ENCODE assay signal across 1 cellular context in genomic region chr12:55743131-55743921, GRCh38.
A peak's percentile ranks its signal among the peaks of the same experiment; 100 is the strongest.
TF ChIP-seq lines count a peak whose summit lies in the region.

No MANE protein-coding gene starts in this region.

TF ChIP-seq in HEK293, 187 proteins besides CTCF, POLR2A, EP300 and RAD21 (continued from another document and continues in another):
- TF ChIP-seq ZNF341 (tag by site-specific recombination; IDR thresholded peaks at IDR 0.05; ENCODE audit: low read depth) (no peak), ZNF169 (tag by site-specific recombination; IDR thresholded peaks at IDR 0.05) (no peak), ZEB2 (tag by site-specific recombination; IDR thresholded peaks at IDR 0.05) (0 out of 2 replicates have a peak, but pooled peaks have one; percentile 24), TCF7L2 (IDR thresholded peaks at IDR 0.05; ENCODE audit: borderline replicate concordance, low read depth, low read length) (no peak), ZFP69B (tag by site-specific recombination; IDR thresholded peaks at IDR 0.05) (no peak), ZNF223 (tag by site-specific recombination; IDR thresholded peaks at IDR 0.05) (no peak), ZNF843 (tag by site-specific recombination; IDR thresholded peaks at IDR 0.05) (no peak), OVOL3 (tag by site-specific recombination; IDR thresholded peaks at IDR 0.05) (no peak), ZNF510 (tag by site-specific recombination; IDR thresholded peaks at IDR 0.05; ENCODE audit: insufficient replicate concordance) (no peak), KLF17 (tag by site-specific recombination; IDR thresholded peaks at IDR 0.05) (no peak), REPIN1 (tag by site-specific recombination; IDR thresholded peaks at IDR 0.05; ENCODE audit: low read depth) (no peak), ZNF24 (tag by site-specific recombination; IDR thresholded peaks at IDR 0.05) (peak; percentile 22; the same call in 1 of the 2 replicates), ZNF600 (tag by site-specific recombination; IDR thresholded peaks at IDR 0.05) (peak; percentile 70; the same call in 1 of the 2 replicates), WT1 (tag by site-specific recombination; IDR thresholded peaks at IDR 0.05) (no peak), ZNF837 (tag by site-specific recombination; IDR thresholded peaks at IDR 0.05) (no peak), ZNF202 (tag by site-specific recombination; IDR thresholded peaks at IDR 0.05; ENCODE audit: borderline replicate concordance) (no peak), HOXC10 (CRISPR knock-in tag; IDR thresholded peaks at IDR 0.05) (no peak), ZNF37A (tag by site-specific recombination; IDR thresholded peaks at IDR 0.05) (no peak), PRDM1 (tag by site-specific recombination; IDR thresholded peaks at IDR 0.05) (no peak), SP7 (tag by site-specific recombination; IDR thresholded peaks at IDR 0.05) (no peak; the same call in 1 of the 2 replicates), PBX3 (CRISPR knock-in tag; IDR thresholded peaks at IDR 0.05) (0 out of 2 replicates have a peak, but pooled peaks have one; percentile 22), ZNF654 (tag by site-specific recombination; IDR thresholded peaks at IDR 0.05; ENCODE audit: low read depth) (no peak), GFI1B (tag by site-specific recombination; IDR thresholded peaks at IDR 0.05) (no peak), ZNF548 (tag by site-specific recombination; IDR thresholded peaks at IDR 0.05) (no peak), ZBTB48 (tag by site-specific recombination; IDR thresholded peaks at IDR 0.05) (no peak; the same call in 1 of the 2 replicates), MZF1 (tag by site-specific recombination; IDR thresholded peaks at IDR 0.05; ENCODE audit: borderline replicate concordance) (no peak), ZNF529 (tag by site-specific recombination; IDR thresholded peaks at IDR 0.05; ENCODE audit: insufficient replicate concordance) (no peak), ZNF701 (tag by site-specific recombination; IDR thresholded peaks at IDR 0.05) (no peak), ZFP3 (tag by site-specific recombination; IDR thresholded peaks at IDR 0.05; ENCODE audit: low read depth) (no peak; the same call in 1 of the 2 replicates)
- TF ChIP-seq, protein P1, sequence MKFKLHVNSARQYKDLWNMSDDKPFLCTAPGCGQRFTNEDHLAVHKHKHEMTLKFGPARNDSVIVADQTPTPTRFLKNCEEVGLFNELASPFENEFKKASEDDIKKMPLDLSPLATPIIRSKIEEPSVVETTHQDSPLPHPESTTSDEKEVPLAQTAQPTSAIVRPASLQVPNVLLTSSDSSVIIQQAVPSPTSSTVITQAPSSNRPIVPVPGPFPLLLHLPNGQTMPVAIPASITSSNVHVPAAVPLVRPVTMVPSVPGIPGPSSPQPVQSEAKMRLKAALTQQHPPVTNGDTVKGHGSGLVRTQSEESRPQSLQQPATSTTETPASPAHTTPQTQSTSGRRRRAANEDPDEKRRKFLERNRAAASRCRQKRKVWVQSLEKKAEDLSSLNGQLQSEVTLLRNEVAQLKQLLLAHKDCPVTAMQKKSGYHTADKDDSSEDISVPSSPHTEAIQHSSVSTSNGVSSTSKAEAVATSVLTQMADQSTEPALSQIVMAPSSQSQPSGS (tag by site-specific recombination; IDR thresholded peaks at IDR 0.05; ENCODE audit: low read depth) = no peak
- TF ChIP-seq, protein P2, sequence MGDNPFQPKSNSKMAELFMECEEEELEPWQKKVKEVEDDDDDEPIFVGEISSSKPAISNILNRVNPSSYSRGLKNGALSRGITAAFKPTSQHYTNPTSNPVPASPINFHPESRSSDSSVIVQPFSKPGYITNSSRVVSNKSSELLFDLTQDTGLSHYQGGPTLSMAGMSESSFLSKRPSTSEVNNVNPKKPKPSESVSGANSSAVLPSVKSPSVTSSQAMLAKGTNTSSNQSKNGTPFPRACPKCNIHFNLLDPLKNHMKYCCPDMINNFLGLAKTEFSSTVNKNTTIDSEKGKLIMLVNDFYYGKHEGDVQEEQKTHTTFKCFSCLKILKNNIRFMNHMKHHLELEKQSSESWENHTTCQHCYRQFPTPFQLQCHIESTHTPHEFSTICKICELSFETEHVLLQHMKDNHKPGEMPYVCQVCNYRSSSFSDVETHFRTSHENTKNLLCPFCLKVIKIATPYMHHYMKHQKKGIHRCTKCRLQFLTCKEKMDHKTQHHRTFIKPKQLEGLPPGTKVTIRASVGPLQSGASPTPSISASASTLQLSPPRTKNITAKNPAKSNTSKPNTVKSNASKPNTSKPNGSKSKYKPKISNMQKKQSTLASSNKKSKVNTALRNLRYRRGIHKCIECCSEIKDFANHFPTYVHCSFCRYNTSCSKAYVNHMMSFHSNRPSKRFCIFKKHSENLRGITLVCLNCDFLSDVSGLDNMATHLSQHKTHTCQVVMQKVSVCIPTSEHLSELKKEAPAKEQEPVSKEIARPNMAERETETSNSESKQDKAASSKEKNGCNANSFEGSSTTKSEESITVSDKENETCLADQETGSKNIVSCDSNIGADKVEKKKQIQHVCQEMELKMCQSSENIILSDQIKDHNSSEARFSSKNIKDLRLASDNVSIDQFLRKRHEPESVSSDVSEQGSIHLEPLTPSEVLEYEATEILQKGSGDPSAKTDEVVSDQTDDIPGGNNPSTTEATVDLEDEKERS (tag by site-specific recombination; IDR thresholded peaks at IDR 0.05) = no peak
- TF ChIP-seq, protein P3, sequence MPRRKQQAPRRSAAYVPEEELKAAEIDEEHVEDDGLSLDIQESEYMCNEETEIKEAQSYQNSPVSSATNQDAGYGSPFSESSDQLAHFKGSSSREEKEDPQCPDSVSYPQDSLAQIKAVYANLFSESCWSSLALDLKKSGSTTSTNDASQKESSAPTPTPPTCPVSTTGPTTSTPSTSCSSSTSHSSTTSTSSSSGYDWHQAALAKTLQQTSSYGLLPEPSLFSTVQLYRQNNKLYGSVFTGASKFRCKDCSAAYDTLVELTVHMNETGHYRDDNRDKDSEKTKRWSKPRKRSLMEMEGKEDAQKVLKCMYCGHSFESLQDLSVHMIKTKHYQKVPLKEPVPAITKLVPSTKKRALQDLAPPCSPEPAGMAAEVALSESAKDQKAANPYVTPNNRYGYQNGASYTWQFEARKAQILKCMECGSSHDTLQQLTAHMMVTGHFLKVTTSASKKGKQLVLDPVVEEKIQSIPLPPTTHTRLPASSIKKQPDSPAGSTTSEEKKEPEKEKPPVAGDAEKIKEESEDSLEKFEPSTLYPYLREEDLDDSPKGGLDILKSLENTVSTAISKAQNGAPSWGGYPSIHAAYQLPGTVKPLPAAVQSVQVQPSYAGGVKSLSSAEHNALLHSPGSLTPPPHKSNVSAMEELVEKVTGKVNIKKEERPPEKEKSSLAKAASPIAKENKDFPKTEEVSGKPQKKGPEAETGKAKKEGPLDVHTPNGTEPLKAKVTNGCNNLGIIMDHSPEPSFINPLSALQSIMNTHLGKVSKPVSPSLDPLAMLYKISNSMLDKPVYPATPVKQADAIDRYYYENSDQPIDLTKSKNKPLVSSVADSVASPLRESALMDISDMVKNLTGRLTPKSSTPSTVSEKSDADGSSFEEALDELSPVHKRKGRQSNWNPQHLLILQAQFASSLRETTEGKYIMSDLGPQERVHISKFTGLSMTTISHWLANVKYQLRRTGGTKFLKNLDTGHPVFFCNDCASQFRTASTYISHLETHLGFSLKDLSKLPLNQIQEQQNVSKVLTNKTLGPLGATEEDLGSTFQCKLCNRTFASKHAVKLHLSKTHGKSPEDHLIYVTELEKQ (tag by site-specific recombination; IDR thresholded peaks at IDR 0.05; ENCODE audit: borderline replicate concordance) = no peak
- TF ChIP-seq, protein P4, sequence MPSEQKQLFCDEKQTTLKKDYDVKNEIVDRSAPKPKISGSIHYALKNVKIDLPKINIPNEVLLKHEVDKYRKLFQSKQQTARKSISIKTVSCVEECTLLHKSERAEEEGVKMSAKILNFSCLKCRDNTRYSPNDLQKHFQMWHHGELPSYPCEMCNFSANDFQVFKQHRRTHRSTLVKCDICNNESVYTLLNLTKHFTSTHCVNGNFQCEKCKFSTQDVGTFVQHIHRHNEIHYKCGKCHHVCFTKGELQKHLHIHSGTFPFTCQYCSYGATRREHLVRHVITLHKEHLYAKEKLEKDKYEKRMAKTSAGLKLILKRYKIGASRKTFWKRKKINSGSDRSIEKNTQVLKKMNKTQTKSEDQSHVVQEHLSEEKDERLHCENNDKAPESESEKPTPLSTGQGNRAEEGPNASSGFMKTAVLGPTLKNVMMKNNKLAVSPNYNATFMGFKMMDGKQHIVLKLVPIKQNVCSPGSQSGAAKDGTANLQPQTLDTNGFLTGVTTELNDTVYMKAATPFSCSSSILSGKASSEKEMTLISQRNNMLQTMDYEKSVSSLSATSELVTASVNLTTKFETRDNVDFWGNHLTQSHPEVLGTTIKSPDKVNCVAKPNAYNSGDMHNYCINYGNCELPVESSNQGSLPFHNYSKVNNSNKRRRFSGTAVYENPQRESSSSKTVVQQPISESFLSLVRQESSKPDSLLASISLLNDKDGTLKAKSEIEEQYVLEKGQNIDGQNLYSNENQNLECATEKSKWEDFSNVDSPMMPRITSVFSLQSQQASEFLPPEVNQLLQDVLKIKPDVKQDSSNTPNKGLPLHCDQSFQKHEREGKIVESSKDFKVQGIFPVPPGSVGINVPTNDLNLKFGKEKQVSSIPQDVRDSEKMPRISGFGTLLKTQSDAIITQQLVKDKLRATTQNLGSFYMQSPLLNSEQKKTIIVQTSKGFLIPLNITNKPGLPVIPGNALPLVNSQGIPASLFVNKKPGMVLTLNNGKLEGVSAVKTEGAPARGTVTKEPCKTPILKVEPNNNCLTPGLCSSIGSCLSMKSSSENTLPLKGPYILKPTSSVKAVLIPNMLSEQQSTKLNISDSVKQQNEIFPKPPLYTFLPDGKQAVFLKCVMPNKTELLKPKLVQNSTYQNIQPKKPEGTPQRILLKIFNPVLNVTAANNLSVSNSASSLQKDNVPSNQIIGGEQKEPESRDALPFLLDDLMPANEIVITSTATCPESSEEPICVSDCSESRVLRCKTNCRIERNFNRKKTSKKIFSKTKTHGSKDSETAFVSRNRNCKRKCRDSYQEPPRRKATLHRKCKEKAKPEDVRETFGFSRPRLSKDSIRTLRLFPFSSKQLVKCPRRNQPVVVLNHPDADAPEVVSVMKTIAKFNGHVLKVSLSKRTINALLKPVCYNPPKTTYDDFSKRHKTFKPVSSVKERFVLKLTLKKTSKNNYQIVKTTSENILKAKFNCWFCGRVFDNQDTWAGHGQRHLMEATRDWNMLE (tag by site-specific recombination; conservative IDR thresholded peaks at IDR 0.05; ENCODE audit: low read depth) = no peak
- TF ChIP-seq, protein P5, sequence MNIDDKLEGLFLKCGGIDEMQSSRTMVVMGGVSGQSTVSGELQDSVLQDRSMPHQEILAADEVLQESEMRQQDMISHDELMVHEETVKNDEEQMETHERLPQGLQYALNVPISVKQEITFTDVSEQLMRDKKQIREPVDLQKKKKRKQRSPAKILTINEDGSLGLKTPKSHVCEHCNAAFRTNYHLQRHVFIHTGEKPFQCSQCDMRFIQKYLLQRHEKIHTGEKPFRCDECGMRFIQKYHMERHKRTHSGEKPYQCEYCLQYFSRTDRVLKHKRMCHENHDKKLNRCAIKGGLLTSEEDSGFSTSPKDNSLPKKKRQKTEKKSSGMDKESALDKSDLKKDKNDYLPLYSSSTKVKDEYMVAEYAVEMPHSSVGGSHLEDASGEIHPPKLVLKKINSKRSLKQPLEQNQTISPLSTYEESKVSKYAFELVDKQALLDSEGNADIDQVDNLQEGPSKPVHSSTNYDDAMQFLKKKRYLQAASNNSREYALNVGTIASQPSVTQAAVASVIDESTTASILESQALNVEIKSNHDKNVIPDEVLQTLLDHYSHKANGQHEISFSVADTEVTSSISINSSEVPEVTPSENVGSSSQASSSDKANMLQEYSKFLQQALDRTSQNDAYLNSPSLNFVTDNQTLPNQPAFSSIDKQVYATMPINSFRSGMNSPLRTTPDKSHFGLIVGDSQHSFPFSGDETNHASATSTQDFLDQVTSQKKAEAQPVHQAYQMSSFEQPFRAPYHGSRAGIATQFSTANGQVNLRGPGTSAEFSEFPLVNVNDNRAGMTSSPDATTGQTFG (tag by site-specific recombination; IDR thresholded peaks at IDR 0.05; ENCODE audit: borderline replicate concordance) = no peak
- TF ChIP-seq, protein P6, sequence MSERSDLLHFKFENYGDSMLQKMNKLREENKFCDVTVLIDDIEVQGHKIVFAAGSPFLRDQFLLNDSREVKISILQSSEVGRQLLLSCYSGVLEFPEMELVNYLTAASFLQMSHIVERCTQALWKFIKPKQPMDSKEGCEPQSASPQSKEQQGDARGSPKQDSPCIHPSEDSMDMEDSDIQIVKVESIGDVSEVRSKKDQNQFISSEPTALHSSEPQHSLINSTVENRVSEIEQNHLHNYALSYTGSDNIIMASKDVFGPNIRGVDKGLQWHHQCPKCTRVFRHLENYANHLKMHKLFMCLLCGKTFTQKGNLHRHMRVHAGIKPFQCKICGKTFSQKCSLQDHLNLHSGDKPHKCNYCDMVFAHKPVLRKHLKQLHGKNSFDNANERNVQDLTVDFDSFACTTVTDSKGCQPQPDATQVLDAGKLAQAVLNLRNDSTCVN (tag by site-specific recombination; optimal IDR thresholded peaks at IDR 0.05) = peak; percentile 69
- TF ChIP-seq, protein P7, sequence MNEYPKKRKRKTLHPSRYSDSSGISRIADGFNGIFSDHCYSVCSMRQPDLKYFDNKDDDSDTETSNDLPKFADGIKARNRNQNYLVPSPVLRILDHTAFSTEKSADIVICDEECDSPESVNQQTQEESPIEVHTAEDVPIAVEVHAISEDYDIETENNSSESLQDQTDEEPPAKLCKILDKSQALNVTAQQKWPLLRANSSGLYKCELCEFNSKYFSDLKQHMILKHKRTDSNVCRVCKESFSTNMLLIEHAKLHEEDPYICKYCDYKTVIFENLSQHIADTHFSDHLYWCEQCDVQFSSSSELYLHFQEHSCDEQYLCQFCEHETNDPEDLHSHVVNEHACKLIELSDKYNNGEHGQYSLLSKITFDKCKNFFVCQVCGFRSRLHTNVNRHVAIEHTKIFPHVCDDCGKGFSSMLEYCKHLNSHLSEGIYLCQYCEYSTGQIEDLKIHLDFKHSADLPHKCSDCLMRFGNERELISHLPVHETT (tag by site-specific recombination; IDR thresholded peaks at IDR 0.05) = no peak
